11 cellular contexts compared by ENCODE assay signal in genomic region chr18:13280066-13280795, GRCh38.
DNase-seq lines count a peak whose midpoint lies in the region; ATAC-seq lines count a peak whose summit lies in the region.
"Had no signal": no experiment of that assay in that cellular context is flagged by ENCODE, and none has a peak within 500 bp of the region (broad histone marks: within the 10 kb centered on the region; RNA-seq: fewer than 3 reads in every experiment).

No MANE protein-coding gene starts in this region.

- peaks cover 3% of the 10 kb centered on the region for H3K9me3 Mint-ChIP-seq in stimulated activated naive CD8-positive, alpha-beta T cell treated with anti-CD3 and anti-CD28 coated beads, Interleukin-15, Interleukin-2, amounts not matched to agents 100 ng/mL and 50 ng/mL, for 24 hours
- peaks cover 11% of the 10 kb centered on the region for H3K9me3 Mint-ChIP-seq in activated CD4-positive, alpha-beta memory T cell treated with anti-CD3 and anti-CD28 coated beads, Interleukin-2, amount 10 ng/mL, durations not matched to agents 7 days and 5 days

- WGBS in right cardiac atrium: 55% methylated on average over 11 of the region's 11 CpGs

- no peaks in the 10 kb centered on the region for H3K27me3 ChIP-seq in right cardiac atrium (ENCODE audit: control insufficient read depth, insufficient read depth)

- CTCF ChIA-PET in activated CD4-positive, alpha-beta memory T cell treated with anti-CD3 and anti-CD28 coated beads, Interleukin-2, amount 10 ng/mL, durations not matched to agents 7 days and 5 days (lab: Charles Lee): interaction anchor here (0.5 to 1.9 kb wide), 4 partner anchors 9 to 856 kb away, joined by 3 to 11 read pairs (median 4); no protein-coding TSS in a partner anchor

- ATAC-seq in stimulated activated naive CD8-positive, alpha-beta T cell treated with anti-CD3 and anti-CD28 coated beads, Interleukin-15, Interleukin-2, amounts not matched to agents 100 U/mL and 50 U/mL, for 24 hours: no peak
- ATAC-seq in right cardiac atrium: peak; percentile 27 to 83
- no peak for ATAC-seq in HG03342 (IDR thresholded peaks at IDR 0.05; ENCODE audit: unreplicated experiment)
- no peak for ATAC-seq in HG03139 (IDR thresholded peaks at IDR 0.05; ENCODE audit: unreplicated experiment)

- peak overlapping the region; percentile 59 for H3K27ac ChIP-seq in right cardiac atrium (ENCODE audit: low read length)

- peaks cover 86% of the 10 kb centered on the region for H3K4me1 Mint-ChIP-seq in stimulated activated naive CD8-positive, alpha-beta T cell treated with anti-CD3 and anti-CD28 coated beads, Interleukin-15, Interleukin-2, amounts not matched to agents 100 ng/mL and 50 ng/mL, for 24 hours (ENCODE audit: low read depth)
- peaks cover 85% of the 10 kb centered on the region for H3K4me1 Mint-ChIP-seq in activated CD4-positive, alpha-beta memory T cell treated with anti-CD3 and anti-CD28 coated beads, Interleukin-2, amount 10 ng/mL, durations not matched to agents 7 days and 5 days

- intact Hi-C loops in right cardiac atrium (cut with DNase I): no loop called here

- H3K4me1 ChIP-seq in right cardiac atrium (ENCODE audit: control insufficient read depth, insufficient read depth, low read length): peaks cover 12% of the 10 kb centered on the region

- no peaks in the 10 kb centered on the region for H3K36me3 Mint-ChIP-seq in stimulated activated naive CD8-positive, alpha-beta T cell treated with anti-CD3 and anti-CD28 coated beads, Interleukin-15, Interleukin-2, amounts not matched to agents 100 ng/mL and 50 ng/mL, for 24 hours (ENCODE audit: low read depth)
- peaks cover 17% of the 10 kb centered on the region for H3K36me3 Mint-ChIP-seq in activated CD4-positive, alpha-beta memory T cell treated with anti-CD3 and anti-CD28 coated beads, Interleukin-2, amount 10 ng/mL, durations not matched to agents 7 days and 5 days (ENCODE audit: low read depth)

- H3K4me3 Mint-ChIP-seq in stimulated activated naive CD8-positive, alpha-beta T cell treated with anti-CD3 and anti-CD28 coated beads, Interleukin-15, Interleukin-2, amounts not matched to agents 100 ng/mL and 50 ng/mL, for 24 hours: peak overlapping the region; percentile 40
- H3K4me3 Mint-ChIP-seq in activated CD4-positive, alpha-beta memory T cell treated with anti-CD3 and anti-CD28 coated beads, Interleukin-2, amount 10 ng/mL, durations not matched to agents 7 days and 5 days: no peak overlapping the region

- H3K4me3 ChIP-seq in right cardiac atrium (ENCODE audit: low read length): no peak overlapping the region

- peak overlapping the region; percentile 86 for H3K27ac Mint-ChIP-seq in stimulated activated naive CD8-positive, alpha-beta T cell treated with anti-CD3 and anti-CD28 coated beads, Interleukin-15, Interleukin-2, amounts not matched to agents 100 ng/mL and 50 ng/mL, for 24 hours
- H3K27ac Mint-ChIP-seq in activated CD4-positive, alpha-beta memory T cell treated with anti-CD3 and anti-CD28 coated beads, Interleukin-2, amount 10 ng/mL, durations not matched to agents 7 days and 5 days: peak overlapping the region; percentile 81

- DNase-seq in stimulated activated naive CD8-positive, alpha-beta T cell treated with anti-CD3 and anti-CD28 coated beads, Interleukin-15, Interleukin-2, amounts not matched to agents 100 U/mL and 50 U/mL, for 24 hours: no peak
- no peak for DNase-seq in activated CD4-positive, alpha-beta memory T cell treated with anti-CD3 and anti-CD28 coated beads, Interleukin-2, amount 10 ng/mL, durations not matched to agents 7 days and 5 days
- DNase-seq in right cardiac atrium (peak in 1 of 3 donors; percentile 42), HK-2 (ENCODE audit: unreplicated experiment) (no peak), GF-D8 (lab: John Stamatoyannopoulos, UW) (no peak)
- DNase-seq: DND-41; NCI-H748 treated with DMSO at 0.1 percent for 48 hours; stimulated activated CD4-positive, alpha-beta T cell treated with anti-CD3 and anti-CD28 coated beads, Interleukin-2, amount 100 ng/mL, for 24 hours had no signal

- H3K9me3 ChIP-seq in right cardiac atrium (ENCODE audit: control insufficient read depth, low read length): no peaks in the 10 kb centered on the region

- no peaks in the 10 kb centered on the region for H3K27me3 Mint-ChIP-seq in stimulated activated naive CD8-positive, alpha-beta T cell treated with anti-CD3 and anti-CD28 coated beads, Interleukin-15, Interleukin-2, amounts not matched to agents 100 ng/mL and 50 ng/mL, for 24 hours
- no peaks in the 10 kb centered on the region for H3K27me3 Mint-ChIP-seq in activated CD4-positive, alpha-beta memory T cell treated with anti-CD3 and anti-CD28 coated beads, Interleukin-2, amount 10 ng/mL, durations not matched to agents 7 days and 5 days

- POLR2A ChIA-PET in activated CD4-positive, alpha-beta memory T cell treated with anti-CD3 and anti-CD28 coated beads, Interleukin-2, amount 10 ng/mL, durations not matched to agents 7 days and 5 days (lab: Charles Lee): interaction anchor here (0.9 to 2.6 kb wide), 3 partner anchors 9 to 97 kb away, joined by 4 to 10 read pairs (median 5); no protein-coding TSS in a partner anchor

Comparison
In these comparisons a context has a peak if more than half of its experiments do, and no peak if none do; other contexts are left out.
1. ATAC-seq: peak in right cardiac atrium (2 of 2); none in stimulated activated naive CD8-positive, alpha-beta T cell treated with anti-CD3 and anti-CD28 coated beads, Interleukin-15, Interleukin-2, amounts not matched to agents 100 U/mL and 50 U/mL, for 24 hours (single experiment), HG03342 (single experiment) and HG03139 (single experiment).